In the genomic region with DNA sequence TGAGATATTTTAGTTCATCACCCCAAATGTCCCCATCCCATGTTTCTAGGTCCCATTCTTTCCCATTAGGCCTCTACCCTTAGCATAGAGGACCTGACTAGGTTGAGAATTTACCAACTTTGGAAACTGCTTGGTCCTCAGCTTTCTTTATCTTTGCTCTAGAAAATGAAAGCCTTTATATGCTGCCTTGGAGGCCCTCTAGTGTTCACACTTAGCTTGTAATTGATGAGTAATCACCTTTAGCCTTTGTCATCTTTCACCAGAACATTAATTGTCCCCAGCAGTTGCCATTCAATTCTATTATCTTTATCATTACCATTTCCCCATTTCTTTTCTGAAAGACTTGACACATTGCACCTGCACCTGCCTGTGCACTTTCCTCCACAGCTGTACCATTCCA, we compare ENCODE assay signal across 8 cellular contexts.
DNase-seq lines count a peak whose midpoint lies in the region; ATAC-seq and TF ChIP-seq lines count a peak whose summit lies in the region.

No MANE protein-coding gene starts in this region.

- no peaks in the 10 kb centered on the region for H3K27me3 ChIP-seq in MG63

- H3K4me3 ChIP-seq in GM12875 (ENCODE audit: low read depth, low read length) (no peak overlapping the region), MG63 (no peak overlapping the region)

- peak; percentile 44 for DNase-seq in astrocyte of the hippocampus (ENCODE audit: low read depth, low spot score)
- DNase-seq in medulla oblongata (ENCODE audit: extremely low spot score) = peak; percentile 18
- DNase-seq in MG63 = no peak
- DNase-seq in DMS153 treated with DMSO at 0.1 percent for 48 hours (lab: John Stamatoyannopoulos, UW; ENCODE audit: unreplicated experiment) = no peak
- no peak for DNase-seq in NCI-H1694 (lab: John Stamatoyannopoulos, UW)

- H3K36me3 ChIP-seq in MG63 = no peaks in the 10 kb centered on the region

- peak; percentile 30; the same call in 1 of the 2 replicates for TF ChIP-seq CTCF in GM12875 (IDR thresholded peaks at IDR 0.05; ENCODE audit: borderline replicate concordance, insufficient read depth, low read depth, low read length)

- no peaks in the 10 kb centered on the region for H3K9me3 ChIP-seq in MG63

- ATAC-seq in HG03342 (IDR thresholded peaks at IDR 0.05; ENCODE audit: unreplicated experiment) (peak; percentile 62), HG02678 (IDR thresholded peaks at IDR 0.05; ENCODE audit: unreplicated experiment) (no peak)

Comparison
In these comparisons a context has a peak if more than half of its experiments do, and no peak if none do; other contexts are left out.
1. DNase-seq: peak in astrocyte of the hippocampus (single experiment) and medulla oblongata (single experiment); none in MG63 (single experiment), DMS153 treated with DMSO at 0.1 percent for 48 hours (single experiment) and NCI-H1694 (single experiment).